8 cellular contexts compared by ENCODE assay signal in genomic region chr11:94127632-94128031, GRCh38. TPM values are rescaled to one million over a fixed set of nuclear protein-coding genes. Genes with fewer than 3 reads are reported as not detected.
A peak's percentile ranks its signal among the peaks of the same experiment; 100 is the strongest.
DNase-seq lines count a peak whose midpoint lies in the region; ATAC-seq and TF ChIP-seq lines count a peak whose summit lies in the region.

No MANE protein-coding gene starts in this region.

- H3K36me3 Mint-ChIP-seq in activated CD4-positive, alpha-beta T cell treated with anti-CD3 and anti-CD28 coated beads for 36 hours (ENCODE audit: low read depth), result no peaks in the 10 kb centered on the region

- H3K4me1 ChIP-seq in fibroblast of lung (ENCODE audit: control insufficient read depth, extremely low read depth, insufficient read depth, low read length) (peaks cover 9% of the 10 kb centered on the region), smooth muscle cell (ENCODE audit: low read depth) (peaks cover 19% of the 10 kb centered on the region)

- no peaks in the 10 kb centered on the region for H3K36me3 ChIP-seq in SK-N-MC (ENCODE audit: insufficient read depth, low read length)
- H3K36me3 ChIP-seq in fibroblast of lung (ENCODE audit: control insufficient read depth, insufficient read depth, low read length), result no peaks in the 10 kb centered on the region
- H3K36me3 ChIP-seq in smooth muscle cell (ENCODE audit: low read depth), result no peaks in the 10 kb centered on the region

- H3F3A ChIP-seq in smooth muscle cell (ENCODE audit: low read depth), result peaks cover 10% of the 10 kb centered on the region

- H3K9me3 Mint-ChIP-seq in activated CD4-positive, alpha-beta T cell treated with anti-CD3 and anti-CD28 coated beads for 36 hours (ENCODE audit: low read depth), result peaks cover 1% of the 10 kb centered on the region

- no peak overlapping the region for H3K4me3 Mint-ChIP-seq in activated CD4-positive, alpha-beta T cell treated with anti-CD3 and anti-CD28 coated beads for 36 hours

- H3K27me3 ChIP-seq in fibroblast of lung (ENCODE audit: control insufficient read depth, insufficient read depth, low read length), result no peaks in the 10 kb centered on the region
- no peaks in the 10 kb centered on the region for H3K27me3 ChIP-seq in smooth muscle cell (ENCODE audit: low read depth)

- H3K9me3 ChIP-seq in SK-N-MC (ENCODE audit: low read depth, low read length) (no peaks in the 10 kb centered on the region), fibroblast of lung (ENCODE audit: control insufficient read depth, insufficient read depth, low read depth, low read length) (no peaks in the 10 kb centered on the region), smooth muscle cell (replicated peaks; ENCODE audit: low read depth) (no peaks in the 10 kb centered on the region)

- peak overlapping the region; percentile 90 for H3K27ac Mint-ChIP-seq in activated CD4-positive, alpha-beta T cell treated with anti-CD3 and anti-CD28 coated beads for 36 hours

- H3K27ac ChIP-seq in SK-N-MC (no peak overlapping the region), fibroblast of lung (ENCODE audit: insufficient read depth, low read length) (peak overlapping the region; percentile 96), smooth muscle cell (ENCODE audit: low read depth) (peak overlapping the region; percentile 100)

- CTCF ChIA-PET in activated CD4-positive, alpha-beta T cell treated with anti-CD3 and anti-CD28 coated beads for 36 hours (lab: Charles Lee), result interaction anchor here (1.4 kb wide), 1 partner anchor 23 kb away, joined by 3 read pairs; no protein-coding TSS in a partner anchor

- no peaks in the 10 kb centered on the region for H3K27me3 Mint-ChIP-seq in activated CD4-positive, alpha-beta T cell treated with anti-CD3 and anti-CD28 coated beads for 36 hours

- H3K79me2 ChIP-seq in fibroblast of lung (ENCODE audit: control insufficient read depth, insufficient read depth, low read length) (peaks cover 37% of the 10 kb centered on the region), smooth muscle cell (ENCODE audit: low read depth) (peaks cover 36% of the 10 kb centered on the region)

- no peaks in the 10 kb centered on the region for H4K20me1 ChIP-seq in fibroblast of lung (ENCODE audit: control insufficient read depth, extremely low read depth, insufficient read depth, low read length)
- H4K20me1 ChIP-seq in smooth muscle cell (ENCODE audit: low read depth), result peaks cover 16% of the 10 kb centered on the region

- H2AFZ ChIP-seq in fibroblast of lung (ENCODE audit: low read length) (no peak overlapping the region), smooth muscle cell (ENCODE audit: low read depth) (no peak overlapping the region)

- H3K4me2 ChIP-seq in fibroblast of lung (ENCODE audit: extremely low read depth, insufficient read depth, low read length) (peak overlapping the region; percentile 92), smooth muscle cell (peak overlapping the region; percentile 86)

- H3K4me1 Mint-ChIP-seq in activated CD4-positive, alpha-beta T cell treated with anti-CD3 and anti-CD28 coated beads for 36 hours, result peaks cover 13% of the 10 kb centered on the region

- peak; percentile 13 for DNase-seq in activated CD4-positive, alpha-beta T cell treated with anti-CD3 and anti-CD28 coated beads for 36 hours
- DNase-seq in activated CD4-positive, alpha-beta T cell treated with anti-CD3 and anti-CD28 coated beads for 48 hours, result no peak
- DNase-seq in SK-N-MC (ENCODE audit: low read depth, low spot score) (no peak), fibroblast of lung (ENCODE audit: low read depth in 2 of 2) (no peak), smooth muscle cell (lab: John Stamatoyannopoulos, UW; ENCODE audit: unreplicated experiment) (no peak), GOT3 (lab: John Stamatoyannopoulos, UW) (no peak)

- POLR2A ChIA-PET in activated CD4-positive, alpha-beta T cell treated with anti-CD3 and anti-CD28 coated beads for 36 hours (lab: Charles Lee), result interaction anchor here (1.6 to 2.1 kb wide), 2 partner anchors 344 to 386 kb away, joined by 8 to 12 read pairs; partner anchors contain the start of genes C11orf54, MED17 and TAF1D

- peak overlapping the region; percentile 87 for H3K9ac ChIP-seq in SK-N-MC (ENCODE audit: insufficient read length)
- H3K9ac ChIP-seq in fibroblast of lung (ENCODE audit: insufficient read depth, low read length), result no peak overlapping the region
- peak overlapping the region; percentile 97 for H3K9ac ChIP-seq in smooth muscle cell (ENCODE audit: low read depth)

- ATAC-seq in activated CD4-positive, alpha-beta T cell treated with anti-CD3 and anti-CD28 coated beads for 36 hours, result no peak
- no peak for ATAC-seq in HG02610 (IDR thresholded peaks at IDR 0.05; ENCODE audit: unreplicated experiment)
- ATAC-seq in HG03139 (IDR thresholded peaks at IDR 0.05; ENCODE audit: unreplicated experiment), result no peak

- H3K4me3 ChIP-seq in SK-N-MC (peak overlapping the region; percentile 90), fibroblast of lung (replicated peaks in 1 of 4; ENCODE audit: control extremely low read depth in 1 of 4, insufficient read depth in 1 of 4, low read depth in 3 of 4, low read length in 4 of 4) (peak overlapping the region; percentile 55 to 88 (median 80)), smooth muscle cell (peak overlapping the region; percentile 77)

- TF ChIP-seq CTCF in fibroblast of lung (conservative IDR thresholded peaks at IDR 0.05 in 1 of 2, IDR thresholded peaks at IDR 0.05 in 1 of 2; ENCODE audit: low read depth in 1 of 2, low read length in 2 of 2) (no peak), smooth muscle cell (IDR thresholded peaks at IDR 0.05; ENCODE audit: borderline replicate concordance, insufficient read depth, poor library complexity, severe bottlenecking) (no peak)

- intact Hi-C loops in activated CD4-positive, alpha-beta T cell treated with anti-CD3 and anti-CD28 coated beads for 36 hours (cut with DNase I, micrococcal nuclease), result loop anchor here (1.0 to 10.0 kb wide), 10 partner anchors 19 to 1661 kb away; partner anchors contain the start of genes ANKRD49 (in 2 of the 2), MRE11 (in 2 of the 2), CEP295 (in 1 of the 2) and ENDOD1 (in 1 of the 2)

RNA-seq across cellular contexts. Expression of gene PANX1, which starts 1.0 kb away (rescaled TPM):
- 10 to 100 TPM in 1 of 2 experiments, 1 to 10 TPM in 1; 9.8 to 10.7 TPM for total RNA-seq in activated CD4-positive, alpha-beta T cell treated with anti-CD3 and anti-CD28 coated beads for 36 hours
- 38.5 and 54.5 TPM in 2 replicates for total RNA-seq in fibroblast of lung
- polyA plus RNA-seq in fibroblast of lung, result 34.5 and 51.7 TPM in 2 replicates
- polyA plus RNA-seq in fibroblast of lung (2012), result 28.0 and 37.8 TPM in 2 replicates
- 36.0 and 41.5 TPM in 2 replicates for polyA minus RNA-seq in fibroblast of lung (ENCODE audit: low replicate concordance)
- 81.2 and 91.6 TPM in 2 replicates for total RNA-seq in smooth muscle cell
- polyA plus RNA-seq in smooth muscle cell, result 30.5 and 32.2 TPM in 2 replicates
